Comparison of ENCODE assay signal across 9 cellular contexts in the genomic region with DNA sequence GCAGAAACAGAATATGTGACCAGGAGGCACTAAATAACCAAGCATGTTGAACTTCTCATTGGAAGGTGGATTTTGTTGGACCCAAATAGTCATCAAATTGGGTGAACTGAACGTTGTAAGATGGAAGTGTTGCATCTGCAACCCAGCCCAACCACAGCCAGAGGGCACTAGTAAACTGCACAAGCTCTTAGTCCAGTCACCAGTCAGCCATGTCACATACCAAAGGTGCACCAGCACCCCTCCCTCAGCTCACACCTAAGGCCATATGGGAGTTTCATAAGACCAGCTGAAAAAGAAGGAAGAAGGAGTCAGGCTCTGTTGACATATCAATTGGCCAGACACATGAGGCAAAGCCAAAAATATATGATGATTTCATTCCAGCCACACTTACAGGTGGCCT.
DNase-seq lines count a peak whose midpoint lies in the region; ATAC-seq and TF ChIP-seq lines count a peak whose summit lies in the region.
"Had no signal": no experiment of that assay in that cellular context is flagged by ENCODE, and none has a peak within 500 bp of the region (broad histone marks: within the 10 kb centered on the region; RNA-seq: fewer than 3 reads in every experiment).

No MANE protein-coding gene starts in this region.

- no peak overlapping the region for H3K4me3 ChIP-seq in epithelial cell of esophagus (ENCODE audit: low read length)

- peak; percentile 11; the same call in 1 of the 2 replicates for TF ChIP-seq CTCF in AG09319 (IDR thresholded peaks at IDR 0.05; ENCODE audit: low read depth, low read length)
- peak; percentile 64 for TF ChIP-seq CTCF in epithelial cell of esophagus (IDR thresholded peaks at IDR 0.05; ENCODE audit: insufficient read depth, low read depth, low read length, missing control alignments)

- TF ChIP-seq POLR2A in GM18505 (IDR thresholded peaks at IDR 0.05; ENCODE audit: borderline replicate concordance, extremely low read depth, insufficient read depth, insufficient read length), result no peak

- DNase-seq in AG09319 (ENCODE audit: extremely low read depth, low read depth), result no peak
- DNase-seq in HuH-7.5 (ENCODE audit: low spot score), result peak; percentile 18
- DNase-seq in epithelial cell of esophagus (ENCODE audit: low read depth), result peak; percentile 86
- no peak for DNase-seq in MV-4-11 (lab: John Stamatoyannopoulos, UW)
- DNase-seq in activated T-cell treated with anti-CD3 and anti-CD28 coated beads for 4 hours, result no peak
- DNase-seq in T-helper 1 cell, result no peak
- DNase-seq: stimulated activated CD4-positive, alpha-beta T cell treated with anti-CD3 and anti-CD28 coated beads, Interleukin-4, amount 100 ng/mL, for 1 hour had no signal

- ATAC-seq in GM19452 (IDR thresholded peaks at IDR 0.05; ENCODE audit: unreplicated experiment), result peak; percentile 41
- ATAC-seq in GM18505 (IDR thresholded peaks at IDR 0.05; ENCODE audit: unreplicated experiment), result no peak

Comparison
In these comparisons a context has a peak if more than half of its experiments do, and no peak if none do; other contexts are left out.
1. DNase-seq: peak in HuH-7.5 (single experiment) and epithelial cell of esophagus (single experiment); none in AG09319 (single experiment), MV-4-11 (single experiment), activated T-cell treated with anti-CD3 and anti-CD28 coated beads for 4 hours (single experiment) and T-helper 1 cell (0 of 5).